In genomic region chr6:138607478-138608433, GRCh38 we compare ENCODE assay signal across 21 cellular contexts.
DNase-seq lines count a peak whose midpoint lies in the region; FAIRE-seq and TF ChIP-seq lines count a peak whose summit lies in the region.
"Had no signal": no experiment of that assay in that cellular context is flagged by ENCODE, and none has a peak within 500 bp of the region (broad histone marks: within the 10 kb centered on the region; RNA-seq: fewer than 3 reads in every experiment).

No MANE protein-coding gene starts in this region.

- H4K20me1 ChIP-seq in osteoblast (ENCODE audit: insufficient read depth, low read length) = no peaks in the 10 kb centered on the region

- H3K79me2 ChIP-seq in osteoblast (ENCODE audit: insufficient read depth, low read length) = peaks cover 11% of the 10 kb centered on the region

- no peak overlapping the region for H3K4me3 ChIP-seq in osteoblast (ENCODE audit: insufficient read depth, low read length)
- H3K4me3 ChIP-seq: Peyer's patch, SJCRH30 had no signal

- TF ChIP-seq CTCF in osteoblast (IDR thresholded peaks at IDR 0.05; ENCODE audit: extremely low read depth, low read depth, low read length) = no peak

- H2AFZ ChIP-seq in osteoblast (ENCODE audit: low read length) = peak overlapping the region; percentile 32

- DNase-seq in NCI-H2227 treated with DMSO at 0.1 percent for 48 hours (lab: John Stamatoyannopoulos, UW) (peak; percentile 5), caudate nucleus (lab: John Stamatoyannopoulos, UW) (no peak), osteoblast (ENCODE audit: insufficient read length, low spot score, missing footprints) (no peak), HuH-7.5 (ENCODE audit: low spot score) (no peak), NAMALWA (ENCODE audit: low spot score) (no peak), GM19239 (ENCODE audit: insufficient read length, low spot score) (no peak)
- DNase-seq: EL, GF-D8, H9, HFFc6, KBM-7, MM.1S, NCI-H1092, NCI-H1436 treated with DMSO at 0.1 percent for 48 hours, NCI-H1930, NCI-H345, NCI-H524 treated with DMSO at 0.1 percent for 48 hours, Peyer's patch, SJCRH30 had no signal

- no peaks in the 10 kb centered on the region for H3K27me3 ChIP-seq in layer of hippocampus (ENCODE audit: control insufficient read depth, insufficient read depth, low read length)
- H3K27me3 ChIP-seq in osteoblast (ENCODE audit: insufficient read depth, low read length) = no peaks in the 10 kb centered on the region
- H3K27me3 ChIP-seq: Peyer's patch, SJCRH30 had no signal

- no peaks in the 10 kb centered on the region for H3K9me3 ChIP-seq in osteoblast (ENCODE audit: low read depth, low read length)
- H3K9me3 ChIP-seq: Peyer's patch, SJCRH30 had no signal

- H3K27ac ChIP-seq in caudate nucleus (ENCODE audit: low read depth, low read length) = peak overlapping the region; percentile 37
- peak overlapping the region; percentile 46 for H3K27ac ChIP-seq in layer of hippocampus (ENCODE audit: low read depth, low read length)
- no peak overlapping the region for H3K27ac ChIP-seq in osteoblast (ENCODE audit: low read depth, low read length)
- H3K27ac ChIP-seq: Peyer's patch, SJCRH30 had no signal

- peaks cover 4% of the 10 kb centered on the region for H3K4me1 ChIP-seq in osteoblast (ENCODE audit: insufficient read depth, low read length)
- H3K4me1 ChIP-seq: Peyer's patch had no signal

- H3K4me2 ChIP-seq in osteoblast (ENCODE audit: insufficient read depth, low read length) = no peak overlapping the region

- FAIRE-seq in GM19239 (lab: Jason Lieb, UNC) = no peak
- FAIRE-seq: D721Med had no signal

- no peaks in the 10 kb centered on the region for H3K36me3 ChIP-seq in osteoblast (ENCODE audit: insufficient read depth, low read length)
- H3K36me3 ChIP-seq: Peyer's patch, SJCRH30 had no signal
